ENCODE assay signal across 25 cellular contexts in genomic region chr6:157609556-157609955, GRCh38.
"Had no signal": no experiment of that assay in that cellular context is flagged by ENCODE, and none has a peak within 500 bp of the region (broad histone marks: within the 10 kb centered on the region; RNA-seq: fewer than 3 reads in every experiment).

No MANE protein-coding gene starts in this region.

- DNase-seq: activated CD4-positive, alpha-beta T cell treated with anti-CD3 and anti-CD28 coated beads for 36 hours; activated CD8-positive, alpha-beta memory T cell treated with anti-CD3 and anti-CD28 coated beads, Interleukin-2, amount 50 U/mL, for 4 hours; activated CD8-positive, alpha-beta T cell treated with anti-CD3 and anti-CD28 coated beads for 36 hours; activated naive CD4-positive, alpha-beta T cell treated with Interleukin-2 at 50 U/mL for 16 hours; activated T-cell treated with anti-CD3 and anti-CD28 coated beads, Interleukin-2, amount 50 U/mL, for 72 hours; brain microvascular endothelial cell; MM.1S; NCI-H1105; NCI-H1436; NCI-H1694 treated with DMSO at 0.1 percent for 48 hours; NCI-H2029 treated with DMSO at 0.1 percent for 48 hours; NCI-H345; NCI-H510A; NCI-H526 treated with DMSO at 0.1 percent for 48 hours; NK-92 treated with Interleukin-12 subunit alpha and Interleukin-12 subunit beta, amount 100 ng/mL, for 24 hours; Right ventricle myocardium superior; SJCRH30; SK-N-SH; T-helper 1 cell had no signal

- H3K27me3 ChIP-seq: brain microvascular endothelial cell, cardiac muscle cell, Peyer's patch, SJCRH30 had no signal

- H3K36me3 ChIP-seq: brain microvascular endothelial cell, cardiac muscle cell, Peyer's patch, SJCRH30 had no signal

- H3K4me3 Mint-ChIP-seq: activated CD4-positive, alpha-beta T cell treated with anti-CD3 and anti-CD28 coated beads for 36 hours; activated CD8-positive, alpha-beta T cell treated with anti-CD3 and anti-CD28 coated beads for 36 hours; activated T-cell treated with anti-CD3 and anti-CD28 coated beads, Interleukin-2, amount 50 U/mL, for 72 hours had no signal

- H3K4me3 ChIP-seq: cardiac muscle cell, Peyer's patch, SJCRH30 had no signal

- H3K36me3 Mint-ChIP-seq: activated naive CD4-positive, alpha-beta T cell treated with anti-CD3 and anti-CD28 coated beads, Interleukin-2, amount 50 U/mL, for 72 hours had no signal

- H3K4me2 ChIP-seq: KMS-11, SK-N-SH had no signal

- H3K27me3 Mint-ChIP-seq: activated CD4-positive, alpha-beta T cell treated with anti-CD3 and anti-CD28 coated beads for 36 hours; activated CD8-positive, alpha-beta T cell treated with anti-CD3 and anti-CD28 coated beads for 36 hours had no signal

- ATAC-seq: activated CD4-positive, alpha-beta T cell treated with anti-CD3 and anti-CD28 coated beads for 36 hours; activated CD8-positive, alpha-beta T cell treated with anti-CD3 and anti-CD28 coated beads for 36 hours; activated naive CD4-positive, alpha-beta T cell treated with anti-CD3 and anti-CD28 coated beads, Interleukin-2, amount 50 U/mL, for 72 hours; activated T-cell treated with anti-CD3 and anti-CD28 coated beads, Interleukin-2, amount 50 U/mL, for 72 hours had no signal

- H3K9ac ChIP-seq: KMS-11, SK-N-SH had no signal

- H3K9me3 ChIP-seq: Peyer's patch, SJCRH30, SK-N-SH had no signal

- H3K9me3 Mint-ChIP-seq: activated CD8-positive, alpha-beta T cell treated with anti-CD3 and anti-CD28 coated beads for 36 hours; activated naive CD4-positive, alpha-beta T cell treated with anti-CD3 and anti-CD28 coated beads, Interleukin-2, amount 50 U/mL, for 72 hours; activated T-cell treated with anti-CD3 and anti-CD28 coated beads, Interleukin-2, amount 50 U/mL, for 72 hours had no signal

- H3K27ac ChIP-seq: brain microvascular endothelial cell, cardiac muscle cell, KMS-11, Peyer's patch, RWPE1, SJCRH30, VCaP had no signal

- H3K27ac Mint-ChIP-seq: activated CD4-positive, alpha-beta T cell treated with anti-CD3 and anti-CD28 coated beads for 36 hours; activated CD8-positive, alpha-beta T cell treated with anti-CD3 and anti-CD28 coated beads for 36 hours; activated naive CD4-positive, alpha-beta T cell treated with anti-CD3 and anti-CD28 coated beads, Interleukin-2, amount 50 U/mL, for 72 hours; activated T-cell treated with anti-CD3 and anti-CD28 coated beads, Interleukin-2, amount 50 U/mL, for 72 hours had no signal
